Comparison of ENCODE assay signal across 1 cellular context in genomic region chr4:139978692-139979091, GRCh38.
TF ChIP-seq lines count a peak whose summit lies in the region.

No MANE protein-coding gene starts in this region.

TF ChIP-seq in GM23338, 12 proteins besides CTCF, POLR2A, EP300 and RAD21 (continued from another document):
- TF ChIP-seq, protein P1, sequence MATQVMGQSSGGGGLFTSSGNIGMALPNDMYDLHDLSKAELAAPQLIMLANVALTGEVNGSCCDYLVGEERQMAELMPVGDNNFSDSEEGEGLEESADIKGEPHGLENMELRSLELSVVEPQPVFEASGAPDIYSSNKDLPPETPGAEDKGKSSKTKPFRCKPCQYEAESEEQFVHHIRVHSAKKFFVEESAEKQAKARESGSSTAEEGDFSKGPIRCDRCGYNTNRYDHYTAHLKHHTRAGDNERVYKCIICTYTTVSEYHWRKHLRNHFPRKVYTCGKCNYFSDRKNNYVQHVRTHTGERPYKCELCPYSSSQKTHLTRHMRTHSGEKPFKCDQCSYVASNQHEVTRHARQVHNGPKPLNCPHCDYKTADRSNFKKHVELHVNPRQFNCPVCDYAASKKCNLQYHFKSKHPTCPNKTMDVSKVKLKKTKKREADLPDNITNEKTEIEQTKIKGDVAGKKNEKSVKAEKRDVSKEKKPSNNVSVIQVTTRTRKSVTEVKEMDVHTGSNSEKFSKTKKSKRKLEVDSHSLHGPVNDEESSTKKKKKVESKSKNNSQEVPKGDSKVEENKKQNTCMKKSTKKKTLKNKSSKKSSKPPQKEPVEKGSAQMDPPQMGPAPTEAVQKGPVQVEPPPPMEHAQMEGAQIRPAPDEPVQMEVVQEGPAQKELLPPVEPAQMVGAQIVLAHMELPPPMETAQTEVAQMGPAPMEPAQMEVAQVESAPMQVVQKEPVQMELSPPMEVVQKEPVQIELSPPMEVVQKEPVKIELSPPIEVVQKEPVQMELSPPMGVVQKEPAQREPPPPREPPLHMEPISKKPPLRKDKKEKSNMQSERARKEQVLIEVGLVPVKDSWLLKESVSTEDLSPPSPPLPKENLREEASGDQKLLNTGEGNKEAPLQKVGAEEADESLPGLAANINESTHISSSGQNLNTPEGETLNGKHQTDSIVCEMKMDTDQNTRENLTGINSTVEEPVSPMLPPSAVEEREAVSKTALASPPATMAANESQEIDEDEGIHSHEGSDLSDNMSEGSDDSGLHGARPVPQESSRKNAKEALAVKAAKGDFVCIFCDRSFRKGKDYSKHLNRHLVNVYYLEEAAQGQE (IDR thresholded peaks at IDR 0.05; ENCODE audit: unreplicated experiment): no peak
- TF ChIP-seq STAT1 (IDR thresholded peaks at IDR 0.05; ENCODE audit: unreplicated experiment) (no peak), NANOG (IDR thresholded peaks at IDR 0.05; ENCODE audit: borderline replicate concordance) (no peak), ZNF114 (CRISPR knock-in tag; IDR thresholded peaks at IDR 0.05) (no peak)
